ENCODE assay signal across 8 cellular contexts in genomic region chr14:50082784-50083466, GRCh38.
DNase-seq lines count a peak whose midpoint lies in the region; ATAC-seq lines count a peak whose summit lies in the region.

No MANE protein-coding gene starts in this region.

- intact Hi-C loops in dendritic cell treated with granulocyte-macrophage colony-stimulating factor and Interleukin-4, amounts not matched to agents 40 ng/mL and 50 ng/mL, for 4 days (cut with micrococcal nuclease) = loop anchor here (2.0 kb wide), 1 partner anchor 18 kb away; no protein-coding TSS in a partner anchor

- peak; percentile 72 for DNase-seq in activated CD4-positive, CD25-positive, alpha-beta regulatory T cell treated with anti-CD3 and anti-CD28 coated beads, Interleukin-2, amount 50 U/mL, for 72 hours
- DNase-seq in stimulated activated CD4-positive, alpha-beta T cell treated with anti-CD3 and anti-CD28 coated beads, TNF-alpha, amount 100 ng/mL, for 1 hour (ENCODE audit: low read depth in 3 of 3, low spot score in 1 of 3) = peak; percentile 59 to 73 (median 67)
- no peak for DNase-seq in DMS153 (lab: John Stamatoyannopoulos, UW)
- DNase-seq in HK-2 (ENCODE audit: unreplicated experiment) = no peak
- no peak for DNase-seq in NCI-H187 (lab: John Stamatoyannopoulos, UW)

- peak overlapping the region; percentile 83 for H3K27ac Mint-ChIP-seq in dendritic cell treated with granulocyte-macrophage colony-stimulating factor and Interleukin-4, amounts not matched to agents 40 ng/mL and 50 ng/mL, for 4 days

- H3K27me3 Mint-ChIP-seq in dendritic cell treated with granulocyte-macrophage colony-stimulating factor and Interleukin-4, amounts not matched to agents 40 ng/mL and 50 ng/mL, for 4 days = no peaks in the 10 kb centered on the region

- H3K9me3 Mint-ChIP-seq in dendritic cell treated with granulocyte-macrophage colony-stimulating factor and Interleukin-4, amounts not matched to agents 40 ng/mL and 50 ng/mL, for 4 days = no peaks in the 10 kb centered on the region

- no peak overlapping the region for H3K4me3 Mint-ChIP-seq in dendritic cell treated with granulocyte-macrophage colony-stimulating factor and Interleukin-4, amounts not matched to agents 40 ng/mL and 50 ng/mL, for 4 days

- H3K4me1 Mint-ChIP-seq in dendritic cell treated with granulocyte-macrophage colony-stimulating factor and Interleukin-4, amounts not matched to agents 40 ng/mL and 50 ng/mL, for 4 days (ENCODE audit: low read depth) = peaks cover 54% of the 10 kb centered on the region

- ATAC-seq in GM18907 (IDR thresholded peaks at IDR 0.05; ENCODE audit: unreplicated experiment) (peak; percentile 71), HG03066 (IDR thresholded peaks at IDR 0.05; ENCODE audit: low read depth, unreplicated experiment) (peak; percentile 65)

- peaks cover 6% of the 10 kb centered on the region for H3K36me3 Mint-ChIP-seq in dendritic cell treated with granulocyte-macrophage colony-stimulating factor and Interleukin-4, amounts not matched to agents 40 ng/mL and 50 ng/mL, for 4 days (ENCODE audit: low read depth)

Comparison
In these comparisons a context has a peak if more than half of its experiments do, and no peak if none do; other contexts are left out.
1. DNase-seq: peak in activated CD4-positive, CD25-positive, alpha-beta regulatory T cell treated with anti-CD3 and anti-CD28 coated beads, Interleukin-2, amount 50 U/mL, for 72 hours (single experiment) and stimulated activated CD4-positive, alpha-beta T cell treated with anti-CD3 and anti-CD28 coated beads, TNF-alpha, amount 100 ng/mL, for 1 hour (3 of 3); none in DMS153 (single experiment), HK-2 (single experiment) and NCI-H187 (0 of 2).